Comparison of ENCODE assay signal across 9 cellular contexts in the genomic region with DNA sequence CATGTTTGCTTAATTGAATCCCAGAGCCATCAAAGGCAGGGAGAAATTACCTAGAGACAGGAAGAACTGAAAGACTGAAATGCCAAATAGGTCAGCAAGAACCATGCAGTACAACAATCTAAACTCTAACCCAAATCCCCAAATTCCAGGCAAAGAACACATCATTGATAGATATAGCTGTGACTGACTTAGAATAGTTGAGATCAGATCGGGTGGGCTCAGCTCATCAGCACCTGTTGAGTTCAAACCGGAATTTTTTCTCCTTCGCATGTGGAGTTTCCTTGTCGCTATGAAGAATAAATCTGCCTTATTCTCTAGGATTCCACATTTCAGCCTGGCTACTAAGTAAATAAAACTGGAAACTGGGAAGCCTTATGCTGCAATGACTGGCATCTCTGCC. TPM values are rescaled to one million over a fixed set of nuclear protein-coding genes. Genes with fewer than 3 reads are reported as not detected.
A peak's percentile ranks its signal among the peaks of the same experiment; 100 is the strongest.
DNase-seq lines count a peak whose midpoint lies in the region; FAIRE-seq and TF ChIP-seq lines count a peak whose summit lies in the region.
"Had no signal": no experiment of that assay in that cellular context is flagged by ENCODE, and none has a peak within 500 bp of the region (broad histone marks: within the 10 kb centered on the region; RNA-seq: fewer than 3 reads in every experiment).

No MANE protein-coding gene starts in this region.

- H3K9me3 ChIP-seq in OCI-LY1 (ENCODE audit: low read length) (no peaks in the 10 kb centered on the region), endothelial cell of umbilical vein (replicated peaks; ENCODE audit: control insufficient read depth, insufficient read depth, low read length) (no peaks in the 10 kb centered on the region), neutrophil (no peaks in the 10 kb centered on the region)

- H3K9me3 Mint-ChIP-seq in CD14-positive monocyte: no peaks in the 10 kb centered on the region

- TF ChIP-seq CTCF in CD14-positive monocyte (IDR thresholded peaks at IDR 0.05) (no peak), OCI-LY1 (IDR thresholded peaks at IDR 0.05; ENCODE audit: low read length) (no peak), endothelial cell of umbilical vein (IDR thresholded peaks at IDR 0.05; ENCODE audit: extremely low read depth in 1 of 2, insufficient read depth in 1 of 2, low read depth in 1 of 2, low read length in 2 of 2) (no peak), neutrophil (IDR thresholded peaks at IDR 0.05) (no peak), D721Med (IDR thresholded peaks at IDR 0.05; ENCODE audit: insufficient read depth, missing control alignments) (no peak)

- H3K9ac ChIP-seq in OCI-LY1 (ENCODE audit: low read length) (peak overlapping the region; percentile 79; the same call in 1 of the 2 replicates), endothelial cell of umbilical vein (replicated peaks; ENCODE audit: extremely low read depth, insufficient read depth, low read length) (no peak overlapping the region)

- DNase-seq in CD14-positive monocyte (ENCODE audit: low spot score): no peak
- no peak for DNase-seq in endothelial cell of umbilical vein (ENCODE audit: low read depth, low spot score)
- no peak for DNase-seq in MV-4-11 (lab: John Stamatoyannopoulos, UW)
- DNase-seq in D721Med (ENCODE audit: insufficient read length, low spot score): no peak
- DNase-seq in RCC 7860 (ENCODE audit: low spot score): no peak
- no peak for DNase-seq in NCI-H2081 (lab: John Stamatoyannopoulos, UW)

- no peak for TF ChIP-seq POLR2A in endothelial cell of umbilical vein (IDR thresholded peaks at IDR 0.05; ENCODE audit: low read depth, low read length)

- FAIRE-seq in endothelial cell of umbilical vein (lab: Jason Lieb, UNC) (no peak), D721Med (lab: Jason Lieb, UNC) (no peak), RCC 7860 (lab: Jason Lieb, UNC) (no peak)
- FAIRE-seq: colon had no signal

- H3K27me3 ChIP-seq in OCI-LY1 (ENCODE audit: insufficient read depth, low read length) (no peaks in the 10 kb centered on the region), endothelial cell of umbilical vein (ENCODE audit: control insufficient read depth in 2 of 2, insufficient read depth in 2 of 2, low read length in 2 of 2) (no peaks in the 10 kb centered on the region), neutrophil (peaks cover 10% of the 10 kb centered on the region)

- H3F3A ChIP-seq in OCI-LY1 (ENCODE audit: insufficient read depth, low read length): 0 out of 2 replicates have a peak, but pooled peaks cover 5% of the 10 kb centered on the region

- peaks cover 28% of the 10 kb centered on the region for H3K79me2 ChIP-seq in OCI-LY1 (ENCODE audit: insufficient read depth, low read length)
- H3K79me2 ChIP-seq in endothelial cell of umbilical vein (ENCODE audit: control insufficient read depth, insufficient read depth, low read length): peaks cover 33% of the 10 kb centered on the region

- no peak overlapping the region for H3K27ac ChIP-seq in OCI-LY1 (ENCODE audit: low read depth, low read length, poor library complexity, severe bottlenecking)
- H3K27ac ChIP-seq in endothelial cell of umbilical vein (ENCODE audit: insufficient read depth, low read depth, low read length): no peak overlapping the region
- no peak overlapping the region for H3K27ac ChIP-seq in neutrophil

- H3K9me2 ChIP-seq in OCI-LY1 (ENCODE audit: low read depth, low read length): no peaks in the 10 kb centered on the region

- dilution Hi-C loops in endothelial cell of umbilical vein (cut with MboI; ENCODE audit: extremely low pct_ligation_motif_present, low sequenced_read_pairs): no loop called here

- H3K4me3 ChIP-seq in OCI-LY1 (ENCODE audit: low read depth, low read length, poor library complexity, severe bottlenecking): peak overlapping the region; percentile 96
- peak overlapping the region in 2 of 3 experiments; percentile 74 to 98 for H3K4me3 ChIP-seq in endothelial cell of umbilical vein (replicated peaks in 1 of 3; ENCODE audit: insufficient read depth in 1 of 3, low read depth in 1 of 3, low read length in 3 of 3)
- H3K4me3 ChIP-seq in neutrophil (ENCODE audit: low read depth in 1 of 2, low read length in 1 of 2): peak overlapping the region; percentile 86 to 98

- no peaks in the 10 kb centered on the region for H3K27me3 Mint-ChIP-seq in CD14-positive monocyte (ENCODE audit: low read depth in 3 of 3)

- no peak overlapping the region for H2AFZ ChIP-seq in OCI-LY1 (ENCODE audit: low read length)
- peak overlapping the region; percentile 94 for H2AFZ ChIP-seq in endothelial cell of umbilical vein (ENCODE audit: low read depth, low read length)

- H3K36me3 ChIP-seq in OCI-LY1 (ENCODE audit: insufficient read depth, low read length) (peaks cover 10% of the 10 kb centered on the region; the same call in 1 of the 2 replicates), endothelial cell of umbilical vein (ENCODE audit: control insufficient read depth in 2 of 2, extremely low read depth in 1 of 2, insufficient read depth in 2 of 2, low read length in 2 of 2) (no peaks in the 10 kb centered on the region), neutrophil (no peaks in the 10 kb centered on the region)

- peaks cover 34% of the 10 kb centered on the region for H3K4me1 ChIP-seq in OCI-LY1 (ENCODE audit: insufficient read depth, low read length, severe bottlenecking)
- peaks cover 29% of the 10 kb centered on the region for H3K4me1 ChIP-seq in endothelial cell of umbilical vein (ENCODE audit: control insufficient read depth, extremely low read depth, insufficient read depth, low read length)
- peaks cover 20 to 23% of the 10 kb centered on the region in 2 experiments for H3K4me1 ChIP-seq in neutrophil (ENCODE audit: control insufficient read depth in 1 of 2, insufficient read depth in 1 of 2, low read depth in 1 of 2, low read length in 1 of 2)

- peak overlapping the region; percentile 89 for H3K4me2 ChIP-seq in OCI-LY1 (ENCODE audit: low read length)
- H3K4me2 ChIP-seq in endothelial cell of umbilical vein (ENCODE audit: insufficient read depth, low read length): peak overlapping the region; percentile 52

- H3K4me3 Mint-ChIP-seq in CD14-positive monocyte: peak overlapping the region; percentile 100

- H3K27ac Mint-ChIP-seq in CD14-positive monocyte: no peak overlapping the region

- H4K20me1 ChIP-seq in OCI-LY1 (ENCODE audit: insufficient read depth, low read length) (peaks cover 3% of the 10 kb centered on the region; the same call in 1 of the 2 replicates), endothelial cell of umbilical vein (replicated peaks; ENCODE audit: control insufficient read depth, extremely low read depth, insufficient read depth, low read length) (no peaks in the 10 kb centered on the region)

- peaks cover 42% of the 10 kb centered on the region for H3K4me1 Mint-ChIP-seq in CD14-positive monocyte

- H3K36me3 Mint-ChIP-seq in CD14-positive monocyte: peaks cover 0 to 8% of the 10 kb centered on the region in 2 donors

- TSS peak; percentile 20 for BruUV-seq in endothelial cell of umbilical vein (replicated peaks; lab: Mats Ljungman, UMichigan)

- CTCF ChIA-PET in endothelial cell of umbilical vein (lab: Charles Lee): no interaction called here

- no peaks in the 10 kb centered on the region for H3K9me1 ChIP-seq in endothelial cell of umbilical vein (replicated peaks; ENCODE audit: control insufficient read depth, extremely low read depth, insufficient read depth, low read length)

- intact Hi-C loops in CD14-positive monocyte (cut with micrococcal nuclease): no loop called here
- intact Hi-C loops in endothelial cell of umbilical vein (cut with micrococcal nuclease): no loop called here

- POLR2A ChIA-PET in endothelial cell of umbilical vein (lab: Charles Lee): no interaction called here

TF ChIP-seq in endothelial cell of umbilical vein, 7 proteins besides CTCF, POLR2A, EP300 and RAD21:
- no peak for TF ChIP-seq MYC (IDR thresholded peaks at IDR 0.05; ENCODE audit: low read depth, low read length)
- no peak for TF ChIP-seq JUN (IDR thresholded peaks at IDR 0.05; ENCODE audit: borderline replicate concordance, insufficient read depth, insufficient read length, low read depth)
- no peak for TF ChIP-seq GATA2 (IDR thresholded peaks at IDR 0.05; ENCODE audit: insufficient read depth, insufficient read length, low read depth, low read length)
- TF ChIP-seq, protein P1, sequence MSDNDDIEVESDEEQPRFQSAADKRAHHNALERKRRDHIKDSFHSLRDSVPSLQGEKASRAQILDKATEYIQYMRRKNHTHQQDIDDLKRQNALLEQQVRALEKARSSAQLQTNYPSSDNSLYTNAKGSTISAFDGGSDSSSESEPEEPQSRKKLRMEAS (IDR thresholded peaks at IDR 0.05; ENCODE audit: insufficient read depth, insufficient read length): no peak
- TF ChIP-seq FOS (IDR thresholded peaks at IDR 0.05; ENCODE audit: borderline replicate concordance, insufficient read depth, low read length): no peak
- no peak for TF ChIP-seq POLR2AphosphoS5 (IDR thresholded peaks at IDR 0.05; ENCODE audit: insufficient read depth, low read depth, low read length)
- TF ChIP-seq EZH2 (IDR thresholded peaks at IDR 0.05; ENCODE audit: borderline replicate concordance, low read depth, low read length, severe bottlenecking): no peak

RNA-seq across cellular contexts. Expression of a gene that starts 1.4 kb away (rescaled TPM):
- 1 to 10 TPM; 4.8 to 7.5 TPM for polyA plus RNA-seq in CD14-positive monocyte
- total RNA-seq in endothelial cell of umbilical vein: 9.8 and 11.6 TPM in 2 replicates
- 5.5 and 7.7 TPM in 2 replicates for polyA plus RNA-seq in endothelial cell of umbilical vein
- polyA plus RNA-seq in endothelial cell of umbilical vein (2011; cell fraction: cytosol; rRNA removed): 9.3 and 10.7 TPM in 2 replicates
- 23.8 and 24.0 TPM in 2 replicates for polyA plus RNA-seq in endothelial cell of umbilical vein (2011; cell fraction: nucleus; rRNA removed)
- 9.2 and 10.8 TPM in 2 replicates for polyA plus RNA-seq in endothelial cell of umbilical vein (2012)
- polyA minus RNA-seq in endothelial cell of umbilical vein: 8.5 and 12.2 TPM in 2 replicates
- polyA minus RNA-seq in endothelial cell of umbilical vein (2011; cell fraction: cytosol; rRNA and poly(A)+ RNA removed): 8.3 TPM
- polyA minus RNA-seq in endothelial cell of umbilical vein (2011; cell fraction: nucleus; rRNA and poly(A)+ RNA removed): 6.3 and 10.0 TPM in 2 replicates

RNA-seq across cellular contexts. Expression of a gene that starts 1.8 kb away (rescaled TPM):
- polyA plus RNA-seq in CD14-positive monocyte: 10 to 100 TPM; 36.4 to 45.2 TPM
- total RNA-seq in endothelial cell of umbilical vein: 95.3 and 106 TPM in 2 replicates
- polyA plus RNA-seq in endothelial cell of umbilical vein: 25.7 and 39.7 TPM in 2 replicates
- polyA plus RNA-seq in endothelial cell of umbilical vein (2011; cell fraction: cytosol; rRNA removed): 102 and 123 TPM in 2 replicates
- polyA plus RNA-seq in endothelial cell of umbilical vein (2011; cell fraction: nucleus; rRNA removed): 85.1 and 86.6 TPM in 2 replicates
- 116 and 121 TPM in 2 replicates for polyA plus RNA-seq in endothelial cell of umbilical vein (2012)
- polyA minus RNA-seq in endothelial cell of umbilical vein: 48.6 and 54.5 TPM in 2 replicates
- polyA minus RNA-seq in endothelial cell of umbilical vein (2011; cell fraction: cytosol; rRNA and poly(A)+ RNA removed): 26.6 TPM
- polyA minus RNA-seq in endothelial cell of umbilical vein (2011; cell fraction: nucleus; rRNA and poly(A)+ RNA removed): 26.5 and 37.1 TPM in 2 replicates
